Comparison of ENCODE assay signal across 1 cellular context in genomic region chr15:31365655-31366127, GRCh38.
TF ChIP-seq lines count a peak whose summit lies in the region.

No MANE protein-coding gene starts in this region.

TF ChIP-seq in K562, 482 proteins besides CTCF, POLR2A, EP300 and RAD21 (continued from another document and continues in another):
- TF ChIP-seq REST (CRISPR knock-in tag; IDR thresholded peaks at IDR 0.05; ENCODE audit: low read depth) = no peak
- TF ChIP-seq HLTF (IDR thresholded peaks at IDR 0.05) = no peak
- TF ChIP-seq ZNF24 (IDR thresholded peaks at IDR 0.05) = no peak
- no peak for TF ChIP-seq NFYB (IDR thresholded peaks at IDR 0.05; ENCODE audit: extremely low read depth, insufficient read length)
- no peak for TF ChIP-seq ZNF311 (CRISPR knock-in tag; IDR thresholded peaks at IDR 0.05)
- no peak for TF ChIP-seq NR2C2 (CRISPR knock-in tag; IDR thresholded peaks at IDR 0.05)
- TF ChIP-seq NR2C2 (tag; IDR thresholded peaks at IDR 0.05) = no peak
- no peak for TF ChIP-seq ZNF511 (CRISPR knock-in tag; IDR thresholded peaks at IDR 0.05)
- no peak for TF ChIP-seq MEF2D (tag; conservative IDR thresholded peaks at IDR 0.05; ENCODE audit: low read depth)
- TF ChIP-seq ZNF766 (CRISPR knock-in tag; conservative IDR thresholded peaks at IDR 0.05) = peak; percentile 64; the same call in 1 of the 2 replicates
- TF ChIP-seq ATF1 (CRISPR knock-in tag; IDR thresholded peaks at IDR 0.05) = no peak
- TF ChIP-seq ATF1 (tag; IDR thresholded peaks at IDR 0.05) = 0 out of 2 replicates have a peak, but pooled peaks have one; percentile 37
- TF ChIP-seq HMGN3 (IDR thresholded peaks at IDR 0.05; ENCODE audit: borderline replicate concordance, extremely low read depth, insufficient read length, low read depth, low read length) = peak; percentile 31
- no peak for TF ChIP-seq HINFP (tag; conservative IDR thresholded peaks at IDR 0.05; ENCODE audit: low read depth)
- TF ChIP-seq CEBPB (tag; IDR thresholded peaks at IDR 0.05) = peak; percentile 97
- TF ChIP-seq GATA2 (CRISPR knock-in tag; IDR thresholded peaks at IDR 0.05) = peak; percentile 69
- TF ChIP-seq ZNF592 (IDR thresholded peaks at IDR 0.05) = peak; percentile 95
- TF ChIP-seq ZNF184 (CRISPR knock-in tag; IDR thresholded peaks at IDR 0.05) = no peak
- TF ChIP-seq JUND (IDR thresholded peaks at IDR 0.05; ENCODE audit: borderline replicate concordance, low read depth, low read length) = peak; percentile 64; the same call in 1 of the 2 replicates
- peak; percentile 63; the same call in 1 of the 3 replicates for TF ChIP-seq JUND (tag; IDR thresholded peaks at IDR 0.05; ENCODE audit: borderline replicate concordance, low read depth, low read length)
- no peak for TF ChIP-seq ZKSCAN1 (IDR thresholded peaks at IDR 0.05; ENCODE audit: low read depth, low read length)
- TF ChIP-seq TCF15 (CRISPR knock-in tag; IDR thresholded peaks at IDR 0.05) = no peak
- TF ChIP-seq FIP1L1 (IDR thresholded peaks at IDR 0.05; ENCODE audit: low read depth, low read length, poor library complexity, severe bottlenecking) = no peak
- TF ChIP-seq ETV1 (tag; conservative IDR thresholded peaks at IDR 0.05; ENCODE audit: low read depth) = peak; percentile 63
- TF ChIP-seq HSF4 (CRISPR knock-in tag; IDR thresholded peaks at IDR 0.05; ENCODE audit: borderline replicate concordance) = no peak
- TF ChIP-seq RNF2 (IDR thresholded peaks at IDR 0.05) = peak; percentile 52; the same call in 1 of the 2 replicates
- no peak for TF ChIP-seq FOXO4 (CRISPR knock-in tag; IDR thresholded peaks at IDR 0.05)
- TF ChIP-seq MTA3 (IDR thresholded peaks at IDR 0.05; ENCODE audit: borderline replicate concordance) = 0 out of 2 replicates have a peak, but pooled peaks have one; percentile 52
- no peak for TF ChIP-seq MECOM (CRISPR knock-in tag; IDR thresholded peaks at IDR 0.05)
- no peak for TF ChIP-seq ZNF146 (CRISPR knock-in tag; IDR thresholded peaks at IDR 0.05; ENCODE audit: unreplicated experiment)
- TF ChIP-seq KDM1A (IDR thresholded peaks at IDR 0.05) = no peak
- TF ChIP-seq NR2F6 (CRISPR knock-in tag; IDR thresholded peaks at IDR 0.05) = no peak
- TF ChIP-seq PURB (CRISPR knock-in tag; IDR thresholded peaks at IDR 0.05; ENCODE audit: low read depth) = no peak
- no peak for TF ChIP-seq BRF1 (IDR thresholded peaks at IDR 0.05; ENCODE audit: borderline replicate concordance, extremely low read depth, insufficient read length)
- TF ChIP-seq BMI1 (IDR thresholded peaks at IDR 0.05; ENCODE audit: low read length) = no peak
- TF ChIP-seq L3MBTL2 (IDR thresholded peaks at IDR 0.05) = peak; percentile 91
- peak; percentile 48; the same call in 1 of the 2 replicates for TF ChIP-seq JUN (IDR thresholded peaks at IDR 0.05; ENCODE audit: borderline replicate concordance, low read depth, low read length)
- no peak for TF ChIP-seq JUN (CRISPR knock-in tag; IDR thresholded peaks at IDR 0.05; ENCODE audit: borderline replicate concordance)
- TF ChIP-seq ZNF347 (CRISPR knock-in tag; IDR thresholded peaks at IDR 0.05; ENCODE audit: low read depth) = no peak
- no peak for TF ChIP-seq ZNF830 (CRISPR knock-in tag; IDR thresholded peaks at IDR 0.05)
- TF ChIP-seq MLX (CRISPR knock-in tag; conservative IDR thresholded peaks at IDR 0.05) = no peak
- no peak for TF ChIP-seq ZBTB40 (IDR thresholded peaks at IDR 0.05)
- no peak for TF ChIP-seq ZBTB40 (CRISPR knock-in tag; IDR thresholded peaks at IDR 0.05)
- TF ChIP-seq SIN3A (IDR thresholded peaks at IDR 0.05; ENCODE audit: borderline replicate concordance in 2 of 2, control insufficient read depth in 1 of 2, low read depth in 2 of 2, low read length in 2 of 2) = no peak
